In genomic region chr19:5585461-5586299, GRCh38 we compare ENCODE assay signal across 1 cellular context.
A peak's percentile ranks its signal among the peaks of the same experiment; 100 is the strongest.
TF ChIP-seq lines count a peak whose summit lies in the region.

No MANE protein-coding gene starts in this region.

TF ChIP-seq in HepG2, 621 proteins besides CTCF, POLR2A, EP300 and RAD21:
- TF ChIP-seq AGO1 (IDR thresholded peaks at IDR 0.05; ENCODE audit: low read depth, low read length, poor library complexity, severe bottlenecking) (peak; percentile 19), AGO2 (optimal IDR thresholded peaks at IDR 0.05; ENCODE audit: low read depth, low read length) (peak; percentile 51), GPBP1L1 (CRISPR knock-in tag; IDR thresholded peaks at IDR 0.05) (no peak), ZBTB33 (CRISPR knock-in tag; IDR thresholded peaks at IDR 0.05) (peak; percentile 77)
